ENCODE assay signal across 1 cellular context in genomic region chr10:103350522-103351260, GRCh38.
TF ChIP-seq lines count a peak whose summit lies in the region.

A gene with protein sequence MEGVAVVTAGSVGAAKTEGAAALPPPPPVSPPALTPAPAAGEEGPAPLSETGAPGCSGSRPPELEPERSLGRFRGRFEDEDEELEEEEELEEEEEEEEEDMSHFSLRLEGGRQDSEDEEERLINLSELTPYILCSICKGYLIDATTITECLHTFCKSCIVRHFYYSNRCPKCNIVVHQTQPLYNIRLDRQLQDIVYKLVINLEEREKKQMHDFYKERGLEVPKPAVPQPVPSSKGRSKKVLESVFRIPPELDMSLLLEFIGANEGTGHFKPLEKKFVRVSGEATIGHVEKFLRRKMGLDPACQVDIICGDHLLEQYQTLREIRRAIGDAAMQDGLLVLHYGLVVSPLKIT (minus strand): TSS chr10:103351140. CDS start chr10:103351066, 74 bp downstream.

TF ChIP-seq in HepG2, 621 proteins besides CTCF, POLR2A, EP300 and RAD21 (continued from another document and continues in another):
- TF ChIP-seq, protein P1, sequence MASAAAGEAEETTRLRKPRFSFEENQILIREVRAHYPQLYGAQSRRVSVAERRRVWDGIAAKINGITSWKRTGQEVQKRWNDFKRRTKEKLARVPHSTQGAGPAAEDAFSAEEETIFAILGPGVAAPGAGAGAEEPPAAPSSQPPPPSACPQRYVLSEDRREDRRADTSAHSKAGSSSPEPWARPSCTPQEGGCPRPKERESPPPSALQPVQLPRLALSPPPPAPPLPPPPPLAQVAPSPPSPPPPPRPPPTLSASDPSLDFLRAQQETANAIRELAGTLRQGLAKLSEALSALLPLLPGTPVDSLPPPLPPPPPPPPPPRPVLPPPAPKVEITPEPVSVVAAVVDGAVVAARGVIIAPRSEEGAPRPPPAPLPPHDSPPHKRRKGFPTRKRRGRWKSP (CRISPR knock-in tag; IDR thresholded peaks at IDR 0.05), result peak; percentile 93
- peak; percentile 40; the same call in 1 of the 2 replicates for TF ChIP-seq RXRA (CRISPR knock-in tag; IDR thresholded peaks at IDR 0.05)
- TF ChIP-seq PHF8 (CRISPR knock-in tag; IDR thresholded peaks at IDR 0.05), result peak; percentile 81
- TF ChIP-seq SMAD9 (CRISPR knock-in tag; IDR thresholded peaks at IDR 0.05), result 0 out of 2 replicates have a peak, but pooled peaks have one; percentile 29
- TF ChIP-seq, protein P2, sequence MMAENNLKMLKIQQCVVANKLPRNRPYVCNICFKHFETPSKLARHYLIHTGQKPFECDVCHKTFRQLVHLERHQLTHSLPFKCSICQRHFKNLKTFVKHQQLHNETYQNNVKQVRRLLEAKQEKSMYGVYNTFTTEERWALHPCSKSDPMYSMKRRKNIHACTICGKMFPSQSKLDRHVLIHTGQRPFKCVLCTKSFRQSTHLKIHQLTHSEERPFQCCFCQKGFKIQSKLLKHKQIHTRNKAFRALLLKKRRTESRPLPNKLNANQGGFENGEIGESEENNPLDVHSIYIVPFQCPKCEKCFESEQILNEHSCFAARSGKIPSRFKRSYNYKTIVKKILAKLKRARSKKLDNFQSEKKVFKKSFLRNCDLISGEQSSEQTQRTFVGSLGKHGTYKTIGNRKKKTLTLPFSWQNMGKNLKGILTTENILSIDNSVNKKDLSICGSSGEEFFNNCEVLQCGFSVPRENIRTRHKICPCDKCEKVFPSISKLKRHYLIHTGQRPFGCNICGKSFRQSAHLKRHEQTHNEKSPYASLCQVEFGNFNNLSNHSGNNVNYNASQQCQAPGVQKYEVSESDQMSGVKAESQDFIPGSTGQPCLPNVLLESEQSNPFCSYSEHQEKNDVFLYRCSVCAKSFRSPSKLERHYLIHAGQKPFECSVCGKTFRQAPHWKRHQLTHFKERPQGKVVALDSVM (CRISPR knock-in tag; IDR thresholded peaks at IDR 0.05), result peak; percentile 94
- peak; percentile 67 for TF ChIP-seq TAF1 (CRISPR knock-in tag; IDR thresholded peaks at IDR 0.05)
- no peak; the same call in 1 of the 2 replicates for TF ChIP-seq KLF6 (CRISPR knock-in tag; IDR thresholded peaks at IDR 0.05)
- no peak for TF ChIP-seq ATRX (CRISPR knock-in tag; IDR thresholded peaks at IDR 0.05; ENCODE audit: borderline replicate concordance)
- TF ChIP-seq, protein P3, sequence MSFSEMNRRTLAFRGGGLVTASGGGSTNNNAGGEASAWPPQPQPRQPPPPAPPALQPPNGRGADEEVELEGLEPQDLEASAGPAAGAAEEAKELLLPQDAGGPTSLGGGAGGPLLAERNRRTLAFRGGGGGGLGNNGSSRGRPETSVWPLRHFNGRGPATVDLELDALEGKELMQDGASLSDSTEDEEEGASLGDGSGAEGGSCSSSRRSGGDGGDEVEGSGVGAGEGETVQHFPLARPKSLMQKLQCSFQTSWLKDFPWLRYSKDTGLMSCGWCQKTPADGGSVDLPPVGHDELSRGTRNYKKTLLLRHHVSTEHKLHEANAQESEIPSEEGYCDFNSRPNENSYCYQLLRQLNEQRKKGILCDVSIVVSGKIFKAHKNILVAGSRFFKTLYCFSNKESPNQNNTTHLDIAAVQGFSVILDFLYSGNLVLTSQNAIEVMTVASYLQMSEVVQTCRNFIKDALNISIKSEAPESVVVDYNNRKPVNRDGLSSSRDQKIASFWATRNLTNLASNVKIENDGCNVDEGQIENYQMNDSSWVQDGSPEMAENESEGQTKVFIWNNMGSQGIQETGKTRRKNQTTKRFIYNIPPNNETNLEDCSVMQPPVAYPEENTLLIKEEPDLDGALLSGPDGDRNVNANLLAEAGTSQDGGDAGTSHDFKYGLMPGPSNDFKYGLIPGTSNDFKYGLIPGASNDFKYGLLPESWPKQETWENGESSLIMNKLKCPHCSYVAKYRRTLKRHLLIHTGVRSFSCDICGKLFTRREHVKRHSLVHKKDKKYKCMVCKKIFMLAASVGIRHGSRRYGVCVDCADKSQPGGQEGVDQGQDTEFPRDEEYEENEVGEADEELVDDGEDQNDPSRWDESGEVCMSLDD (CRISPR knock-in tag; IDR thresholded peaks at IDR 0.05; ENCODE audit: borderline replicate concordance), result no peak
- TF ChIP-seq DBP (CRISPR knock-in tag; IDR thresholded peaks at IDR 0.05; ENCODE audit: not compliant biosample characterization), result peak; percentile 57
- TF ChIP-seq GPN1 (CRISPR knock-in tag; IDR thresholded peaks at IDR 0.05; ENCODE audit: borderline replicate concordance), result no peak
- TF ChIP-seq, protein P4, sequence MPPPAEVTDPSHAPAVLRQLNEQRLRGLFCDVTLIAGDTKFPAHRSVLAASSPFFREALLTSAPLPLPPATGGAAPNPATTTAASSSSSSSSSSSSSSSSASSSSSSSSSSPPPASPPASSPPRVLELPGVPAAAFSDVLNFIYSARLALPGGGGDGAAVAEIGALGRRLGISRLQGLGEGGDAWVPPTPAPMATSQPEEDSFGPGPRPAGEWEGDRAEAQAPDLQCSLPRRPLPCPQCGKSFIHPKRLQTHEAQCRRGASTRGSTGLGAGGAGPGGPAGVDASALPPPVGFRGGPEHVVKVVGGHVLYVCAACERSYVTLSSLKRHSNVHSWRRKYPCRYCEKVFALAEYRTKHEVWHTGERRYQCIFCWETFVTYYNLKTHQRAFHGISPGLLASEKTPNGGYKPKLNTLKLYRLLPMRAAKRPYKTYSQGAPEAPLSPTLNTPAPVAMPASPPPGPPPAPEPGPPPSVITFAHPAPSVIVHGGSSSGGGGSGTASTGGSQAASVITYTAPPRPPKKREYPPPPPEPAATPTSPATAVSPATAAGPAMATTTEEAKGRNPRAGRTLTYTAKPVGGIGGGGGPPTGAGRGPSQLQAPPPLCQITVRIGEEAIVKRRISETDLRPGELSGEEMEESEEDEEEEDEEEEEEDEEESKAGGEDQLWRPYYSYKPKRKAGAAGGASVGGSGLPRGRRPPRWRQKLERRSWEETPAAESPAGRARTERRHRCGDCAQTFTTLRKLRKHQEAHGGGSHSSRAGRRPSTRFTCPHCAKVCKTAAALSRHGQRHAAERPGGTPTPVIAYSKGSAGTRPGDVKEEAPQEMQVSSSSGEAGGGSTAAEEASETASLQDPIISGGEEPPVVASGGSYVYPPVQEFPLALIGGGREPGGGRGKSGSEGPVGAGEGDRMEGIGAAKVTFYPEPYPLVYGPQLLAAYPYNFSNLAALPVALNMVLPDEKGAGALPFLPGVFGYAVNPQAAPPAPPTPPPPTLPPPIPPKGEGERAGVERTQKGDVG (CRISPR knock-in tag; IDR thresholded peaks at IDR 0.05; ENCODE audit: borderline replicate concordance), result 0 out of 2 replicates have a peak, but pooled peaks have one; percentile 22
- peak; percentile 63; the same call in 1 of the 2 replicates for TF ChIP-seq ZNF746 (CRISPR knock-in tag; IDR thresholded peaks at IDR 0.05)
- TF ChIP-seq HMGXB4 (CRISPR knock-in tag; IDR thresholded peaks at IDR 0.05; ENCODE audit: borderline replicate concordance in 1 of 2, low read depth in 1 of 2), result peak; percentile 30 to 86; a peak in 3 of 4 replicates
- peak; percentile 43 for TF ChIP-seq ZNF883 (CRISPR knock-in tag; IDR thresholded peaks at IDR 0.05; ENCODE audit: not compliant biosample characterization)
- no peak for TF ChIP-seq FOXA3 (CRISPR knock-in tag; IDR thresholded peaks at IDR 0.05)
- 0 out of 2 replicates have a peak, but pooled peaks have one; percentile 84 for TF ChIP-seq ZNF616 (CRISPR knock-in tag; IDR thresholded peaks at IDR 0.05; ENCODE audit: low read depth)
- TF ChIP-seq AGO2 (optimal IDR thresholded peaks at IDR 0.05; ENCODE audit: low read depth, low read length), result peak; percentile 53
- 0 out of 2 replicates have a peak, but pooled peaks have one; percentile 32 for TF ChIP-seq ZNF230 (CRISPR knock-in tag; IDR thresholded peaks at IDR 0.05)
- no peak for TF ChIP-seq ZKSCAN1 (IDR thresholded peaks at IDR 0.05; ENCODE audit: low read length)
- TF ChIP-seq ZUFSP (CRISPR knock-in tag; IDR thresholded peaks at IDR 0.05; ENCODE audit: borderline replicate concordance), result no peak
- peak; percentile 63; the same call in 1 of the 2 replicates for TF ChIP-seq MYC (CRISPR knock-in tag; IDR thresholded peaks at IDR 0.05; ENCODE audit: borderline replicate concordance)
- TF ChIP-seq, protein P5, sequence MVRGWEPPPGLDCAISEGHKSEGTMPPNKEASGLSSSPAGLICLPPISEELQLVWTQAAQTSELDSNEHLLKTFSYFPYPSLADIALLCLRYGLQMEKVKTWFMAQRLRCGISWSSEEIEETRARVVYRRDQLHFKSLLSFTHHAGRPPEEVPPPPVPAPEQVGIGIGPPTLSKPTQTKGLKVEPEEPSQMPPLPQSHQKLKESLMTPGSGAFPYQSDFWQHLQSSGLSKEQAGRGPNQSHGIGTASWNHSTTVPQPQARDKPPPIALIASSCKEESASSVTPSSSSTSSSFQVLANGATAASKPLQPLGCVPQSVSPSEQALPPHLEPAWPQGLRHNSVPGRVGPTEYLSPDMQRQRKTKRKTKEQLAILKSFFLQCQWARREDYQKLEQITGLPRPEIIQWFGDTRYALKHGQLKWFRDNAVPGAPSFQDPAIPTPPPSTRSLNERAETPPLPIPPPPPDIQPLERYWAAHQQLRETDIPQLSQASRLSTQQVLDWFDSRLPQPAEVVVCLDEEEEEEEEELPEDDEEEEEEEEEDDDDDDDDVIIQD (CRISPR knock-in tag; IDR thresholded peaks at IDR 0.05; ENCODE audit: low read depth), result no peak
- TF ChIP-seq KDM3A (CRISPR knock-in tag; IDR thresholded peaks at IDR 0.05; ENCODE audit: low read depth), result no peak
- TF ChIP-seq, protein P6, sequence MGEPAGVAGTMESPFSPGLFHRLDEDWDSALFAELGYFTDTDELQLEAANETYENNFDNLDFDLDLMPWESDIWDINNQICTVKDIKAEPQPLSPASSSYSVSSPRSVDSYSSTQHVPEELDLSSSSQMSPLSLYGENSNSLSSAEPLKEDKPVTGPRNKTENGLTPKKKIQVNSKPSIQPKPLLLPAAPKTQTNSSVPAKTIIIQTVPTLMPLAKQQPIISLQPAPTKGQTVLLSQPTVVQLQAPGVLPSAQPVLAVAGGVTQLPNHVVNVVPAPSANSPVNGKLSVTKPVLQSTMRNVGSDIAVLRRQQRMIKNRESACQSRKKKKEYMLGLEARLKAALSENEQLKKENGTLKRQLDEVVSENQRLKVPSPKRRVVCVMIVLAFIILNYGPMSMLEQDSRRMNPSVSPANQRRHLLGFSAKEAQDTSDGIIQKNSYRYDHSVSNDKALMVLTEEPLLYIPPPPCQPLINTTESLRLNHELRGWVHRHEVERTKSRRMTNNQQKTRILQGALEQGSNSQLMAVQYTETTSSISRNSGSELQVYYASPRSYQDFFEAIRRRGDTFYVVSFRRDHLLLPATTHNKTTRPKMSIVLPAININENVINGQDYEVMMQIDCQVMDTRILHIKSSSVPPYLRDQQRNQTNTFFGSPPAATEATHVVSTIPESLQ (CRISPR knock-in tag; conservative IDR thresholded peaks at IDR 0.05), result no peak
- TF ChIP-seq ZNF280D (CRISPR knock-in tag; IDR thresholded peaks at IDR 0.05), result peak; percentile 44; the same call in 1 of the 2 replicates
- peak; percentile 40; the same call in 1 of the 2 replicates for TF ChIP-seq SP4 (CRISPR knock-in tag; IDR thresholded peaks at IDR 0.05)
